Comparison of ENCODE assay signal across 13 cellular contexts in genomic region chr6:31945154-31945506, GRCh38. TPM values are rescaled to one million over a fixed set of nuclear protein-coding genes. Genes with fewer than 3 reads are reported as not detected.
DNase-seq lines count a peak whose midpoint lies in the region; ATAC-seq, FAIRE-seq and TF ChIP-seq lines count a peak whose summit lies in the region.
"Had no signal": no experiment of that assay in that cellular context is flagged by ENCODE, and none has a peak within 500 bp of the region (broad histone marks: within the 10 kb centered on the region; RNA-seq: fewer than 3 reads in every experiment).

No MANE protein-coding gene starts in this region.

- no peak for FAIRE-seq in HepG2 (lab: Jason Lieb, UNC)
- FAIRE-seq in small intestine (lab: Jason Lieb, UNC): no peak
- FAIRE-seq: islet of Langerhans had no signal

- dilution Hi-C loops in mammary epithelial cell (cut with HindIII; ENCODE audit: low sequenced_read_pairs): loop anchor here (5.0 kb wide), 1 partner anchor 38 kb away; no protein-coding TSS in a partner anchor

- H3K4me1 Mint-ChIP-seq in GM23338 (peaks cover 7% of the 10 kb centered on the region), CD14-positive monocyte (peaks cover 17% of the 10 kb centered on the region), natural killer cell (peaks cover 0 to 8% of the 10 kb centered on the region in 2 donors)

- H2AFZ ChIP-seq in GM23338 (no peak overlapping the region), mammary epithelial cell (ENCODE audit: low read depth, low read length) (peak overlapping the region; percentile 87), HepG2 (ENCODE audit: low read length) (no peak overlapping the region)

- CTCF ChIA-PET in mammary epithelial cell (lab: Charles Lee; ENCODE audit: low non-redundant PET): interaction anchor here (0.5 kb wide), 1 partner anchor 115 kb away, joined by 12 read pairs; no protein-coding TSS in a partner anchor
- CTCF ChIA-PET in HepG2 (lab: Yijun Ruan, JAX; ENCODE audit: low intra/inter-chr PET ratio, low total read pairs): no interaction called here

- TF ChIP-seq EP300 in HepG2 (IDR thresholded peaks at IDR 0.05; ENCODE audit: low read depth in 2 of 2, low read length in 2 of 2): no peak
- TF ChIP-seq EP300 in HepG2 (CRISPR knock-in tag; IDR thresholded peaks at IDR 0.05; ENCODE audit: borderline replicate concordance): no peak

- H3K4me3 ChIP-seq in GM23338: no peak overlapping the region
- no peak overlapping the region for H3K4me3 ChIP-seq in mammary epithelial cell (replicated peaks in 1 of 3; ENCODE audit: insufficient read depth in 1 of 3, low read depth in 2 of 3, low read length in 3 of 3)
- H3K4me3 ChIP-seq in HepG2 (replicated peaks in 1 of 3; ENCODE audit: insufficient read depth in 1 of 3, low read depth in 2 of 3, low read length in 3 of 3): peak overlapping the region in 1 of 3 experiments; percentile 27; a peak in 1 of 6 replicates
- no peak overlapping the region for H3K4me3 ChIP-seq in small intestine (ENCODE audit: low read depth in 1 of 2, low read length in 2 of 2)

- intact Hi-C loops in mammary epithelial cell (cut with micrococcal nuclease) (loop anchor here (5.0 kb wide), 2 partner anchors 33 to 108 kb away; no protein-coding TSS in a partner anchor), HepG2 (cut with micrococcal nuclease; ENCODE audit: unreplicated experiment) (loop anchor here (1.0 to 2.0 kb wide), 3 partner anchors 18 to 47 kb away; partner anchors contain the start of genes C2 and ZBTB12), CD14-positive monocyte (cut with micrococcal nuclease) (no loop called here), natural killer cell (cut with micrococcal nuclease) (no loop called here)

- POLR2A ChIA-PET in HepG2 (lab: Yijun Ruan, JAX): interaction anchor here (0.7 to 5.1 kb wide), 53 partner anchors 8 to 1027 kb away, joined by 3 to 151 read pairs (median 5); partner anchors contain the start of genes ABHD16A, APOM, ATF6B and C2

- WGBS in mammary epithelial cell (ENCODE audit: low coverage, missing lambda C conversion rate): 71% methylated on average over 1 of the region's 9 CpGs
- WGBS in HepG2 (ENCODE audit: low lambda C conversion rate): 79% methylated on average over 9 of the region's 9 CpGs
- 23 to 50% (median 36%) methylated on average over 9 of the region's 9 CpGs for WGBS in small intestine, 3 donors

- DNase-seq in GM23338 (ENCODE audit: low spot score): no peak
- no peak for DNase-seq in mammary epithelial cell
- no peak for DNase-seq in HepG2 (ENCODE audit: low spot score)
- DNase-seq in small intestine: no peak
- DNase-seq in NCI-H146 treated with DMSO at 0.1 percent for 48 hours (lab: John Stamatoyannopoulos, UW; ENCODE audit: unreplicated experiment): no peak
- DNase-seq in CD14-positive monocyte (ENCODE audit: low spot score): no peak
- no peak for DNase-seq in GDM1 (lab: John Stamatoyannopoulos, UW)
- no peak for DNase-seq in natural killer cell
- DNase-seq: NCI-H1048, NCI-H524, SIG-M5 had no signal

- H3K4me2 ChIP-seq in GM23338 (no peak overlapping the region), mammary epithelial cell (ENCODE audit: insufficient read depth, low read depth, low read length) (peak overlapping the region; percentile 74), HepG2 (ENCODE audit: low read depth, low read length) (peak overlapping the region; percentile 61)

- H3K4me1 ChIP-seq in GM23338 (ENCODE audit: insufficient read depth): no peaks in the 10 kb centered on the region
- H3K4me1 ChIP-seq in mammary epithelial cell (ENCODE audit: insufficient read depth, low read length): peaks cover 19% of the 10 kb centered on the region
- H3K4me1 ChIP-seq in HepG2 (ENCODE audit: insufficient read depth, low read length): peaks cover 91% of the 10 kb centered on the region
- peaks cover 0 to 4% of the 10 kb centered on the region in 2 donors for H3K4me1 ChIP-seq in small intestine (ENCODE audit: control insufficient read depth in 2 of 2, insufficient read depth in 1 of 2, low read depth in 1 of 2, low read length in 1 of 2)

- BruUV-seq in mammary epithelial cell (replicated peaks; lab: Mats Ljungman, UMichigan): no TSS peak
- no TSS peak for BruUV-seq in HepG2 (replicated peaks; lab: Mats Ljungman, UMichigan)

- H3K9me3 ChIP-seq in mammary epithelial cell (replicated peaks; ENCODE audit: insufficient read depth, low read length): no peaks in the 10 kb centered on the region
- no peaks in the 10 kb centered on the region for H3K9me3 ChIP-seq in HepG2 (ENCODE audit: low read length)
- H3K9me3 ChIP-seq in small intestine (ENCODE audit: control insufficient read depth, low read depth): no peaks in the 10 kb centered on the region

- no peaks in the 10 kb centered on the region; the same call in 2 of the 3 replicates for H3K36me3 Mint-ChIP-seq in GM23338 (ENCODE audit: low read depth)
- no peaks in the 10 kb centered on the region for H3K36me3 Mint-ChIP-seq in CD14-positive monocyte
- H3K36me3 Mint-ChIP-seq in natural killer cell: no peaks in the 10 kb centered on the region

- H3K36me3 ChIP-seq in GM23338 (ENCODE audit: insufficient read depth) (no peaks in the 10 kb centered on the region), mammary epithelial cell (ENCODE audit: insufficient read depth, low read length) (no peaks in the 10 kb centered on the region), HepG2 (replicated peaks in 1 of 2; ENCODE audit: control insufficient read depth in 1 of 2, insufficient read depth in 2 of 2, low read length in 2 of 2) (peaks cover 11 to 61% of the 10 kb centered on the region in 2 experiments), small intestine (ENCODE audit: control insufficient read depth in 2 of 2, insufficient read depth in 2 of 2, low read length in 2 of 2) (no peaks in the 10 kb centered on the region)

- in situ Hi-C loops in mammary epithelial cell (cut with MboI; ENCODE audit: low sequenced_read_pairs in 2 of 2) (loop anchor here in 1 of 2 donors (5.0 kb wide), 1 partner anchor 38 kb away; no protein-coding TSS in a partner anchor), HepG2 (cut with HindIII; ENCODE audit: extremely low pct_ligation_motif_present, low pct_unique_long_range_greater_than_20kb) (loop anchor here (5.0 kb wide), 1 partner anchor 43 kb away; the partner anchor contains the start of gene ZBTB12)

- no peak overlapping the region for H3K27ac ChIP-seq in GM23338 (ENCODE audit: low read depth)
- peak overlapping the region; percentile 65 for H3K27ac ChIP-seq in mammary epithelial cell (ENCODE audit: insufficient read depth, low read depth, low read length)
- H3K27ac ChIP-seq in HepG2 (ENCODE audit: extremely low read length, insufficient read depth, low read length): peak overlapping the region; percentile 88
- H3K27ac ChIP-seq in small intestine (ENCODE audit: low read depth in 1 of 2, low read length in 1 of 2): peak overlapping the region; percentile 86 to 92

- H3K9me3 Mint-ChIP-seq in GM23338 (peaks cover 3% of the 10 kb centered on the region; the same call in 1 of the 3 replicates), CD14-positive monocyte (peaks cover 0 to 2% (median 0%) of the 10 kb centered on the region in 7 donors), natural killer cell (no peaks in the 10 kb centered on the region)

- H3K79me2 ChIP-seq in GM23338 (replicated peaks; ENCODE audit: insufficient read depth) (no peaks in the 10 kb centered on the region), mammary epithelial cell (ENCODE audit: insufficient read depth, low read length) (no peaks in the 10 kb centered on the region), HepG2 (ENCODE audit: insufficient read depth, low read length) (peaks cover 22% of the 10 kb centered on the region)

- no peak for TF ChIP-seq POLR2A in HepG2 (IDR thresholded peaks at IDR 0.05; ENCODE audit: insufficient read depth in 1 of 2, low read depth in 2 of 2, low read length in 2 of 2)

- no peak for TF ChIP-seq RAD21 in HepG2 (CRISPR knock-in tag; IDR thresholded peaks at IDR 0.05)

- H3K27ac Mint-ChIP-seq in GM23338 (no peak overlapping the region), CD14-positive monocyte (peak overlapping the region in 1 of 7 donors; percentile 52), natural killer cell (no peak overlapping the region)

- H3F3A ChIP-seq in GM23338 (replicated peaks; ENCODE audit: low read depth): no peaks in the 10 kb centered on the region

- H3K27me3 Mint-ChIP-seq in GM23338 (ENCODE audit: insufficient read depth, low read depth, poor library complexity): peaks cover 26% of the 10 kb centered on the region
- peaks cover 13 to 34% (median 30%) of the 10 kb centered on the region in 3 donors for H3K27me3 Mint-ChIP-seq in CD14-positive monocyte (ENCODE audit: low read depth in 3 of 3)
- peaks cover 18 to 21% of the 10 kb centered on the region in 2 donors for H3K27me3 Mint-ChIP-seq in natural killer cell (ENCODE audit: low read depth in 2 of 2)

- no peaks in the 10 kb centered on the region for H3K9me2 ChIP-seq in GM23338 (ENCODE audit: insufficient read depth)

- no peak overlapping the region for H3K4me3 Mint-ChIP-seq in GM23338
- no peak overlapping the region for H3K4me3 Mint-ChIP-seq in CD14-positive monocyte
- no peak overlapping the region for H3K4me3 Mint-ChIP-seq in natural killer cell

- H4K20me1 ChIP-seq in GM23338 (replicated peaks; ENCODE audit: insufficient read depth): no peaks in the 10 kb centered on the region
- no peaks in the 10 kb centered on the region for H4K20me1 ChIP-seq in mammary epithelial cell (ENCODE audit: insufficient read depth, low read length)
- H4K20me1 ChIP-seq in HepG2 (ENCODE audit: insufficient read depth, low read length): no peaks in the 10 kb centered on the region

- H3K27me3 ChIP-seq in GM23338 (ENCODE audit: insufficient read depth): no peaks in the 10 kb centered on the region
- no peaks in the 10 kb centered on the region for H3K27me3 ChIP-seq in mammary epithelial cell (ENCODE audit: insufficient read depth, low read length)
- no peaks in the 10 kb centered on the region; a peak in 1 of 5 replicates for H3K27me3 ChIP-seq in HepG2 (ENCODE audit: control insufficient read depth in 1 of 2, insufficient read depth in 2 of 2, low read length in 2 of 2)
- H3K27me3 ChIP-seq in small intestine (ENCODE audit: control insufficient read depth in 2 of 2, insufficient read depth in 2 of 2, low read length in 2 of 2): no peaks in the 10 kb centered on the region

- ATAC-seq in GM23338 (0 out of 3 replicates have a peak, but pooled peaks have one; percentile 16), HepG2 (no peak), natural killer cell (no peak)

- H3K9ac ChIP-seq in mammary epithelial cell (ENCODE audit: insufficient read depth, low read length) (no peak overlapping the region), HepG2 (ENCODE audit: insufficient read depth, low read depth, low read length) (peak overlapping the region; percentile 61)

- TF ChIP-seq CTCF in GM23338 (conservative IDR thresholded peaks at IDR 0.05; ENCODE audit: low read depth in 2 of 2) (no peak), mammary epithelial cell (conservative IDR thresholded peaks at IDR 0.05 in 1 of 2, IDR thresholded peaks at IDR 0.05 in 1 of 2; ENCODE audit: extremely low read depth in 1 of 2, insufficient read depth in 1 of 2, low read depth in 1 of 2, low read length in 2 of 2) (no peak), HepG2 (CRISPR knock-in tag; IDR thresholded peaks at IDR 0.05) (no peak), CD14-positive monocyte (IDR thresholded peaks at IDR 0.05) (no peak), natural killer cell (IDR thresholded peaks at IDR 0.05) (no peak)

RNA-seq across cellular contexts. Expression of gene CFB, which starts 0.8 kb away (rescaled TPM):
- total RNA-seq in GM23338 (2014; rRNA removed; shearing (Covaris generic)): not detected in 2 replicates
- polyA plus RNA-seq in GM23338 (2016; fragmentation: Nextera tagmentation; extraction: Ambion mirVana) (0.86 TPM in 1 of 2 replicates, not detected in the other), mammary epithelial cell (2.0 TPM), HepG2 (2011; rRNA removed) (513 and 772 TPM in 2 replicates), small intestine (100 to 1,000 TPM in 1 of 3 donors, 10 to 100 TPM in 2; 72.1 to 141 (median 89.0) TPM), CD14-positive monocyte (under 1 TPM in 1 of 2 donors, not detected in 1; 0.37 TPM)
- total RNA-seq in mammary epithelial cell (1 to 10 TPM; 1.7 to 7.9 TPM), HepG2 (2016; rRNA removed; fragmentation: Illumina TruSeq; extraction: Trizol) (71.1 and 171 TPM in 2 replicates), natural killer cell (under 1 TPM in 1 of 3 donors, not detected in 2; 0.45 TPM)
- polyA minus RNA-seq in mammary epithelial cell: 36.6 TPM
- total RNA-seq in HepG2 (2016; cell fraction: cytosol; rRNA removed; fragmentation: Illumina TruSeq; extraction: Trizol; ENCODE audit: low read depth): 36.8 and 37.7 TPM in 2 replicates
- 65.1 and 180 TPM in 2 replicates for total RNA-seq in HepG2 (2016; cell fraction: insoluble cytoplasmic fraction; rRNA removed; fragmentation: Illumina TruSeq; extraction: Trizol)
- total RNA-seq in HepG2 (2016; cell fraction: membrane; rRNA removed; fragmentation: Illumina TruSeq; extraction: Trizol): 37.5 and 44.4 TPM in 2 replicates
- total RNA-seq in HepG2 (2016; cell fraction: nucleus; rRNA removed; fragmentation: Illumina TruSeq; extraction: Trizol): 202 and 235 TPM in 2 replicates
- 355 and 506 TPM in 2 replicates for polyA plus RNA-seq in HepG2 (2011; cell fraction: cytosol; rRNA removed)
- polyA plus RNA-seq in HepG2 (2011; cell fraction: nucleus; rRNA removed): 3,065 and 3,175 TPM in 2 replicates
- 460 and 611 TPM in 2 replicates for polyA plus RNA-seq in HepG2 (2012)
- polyA plus RNA-seq in HepG2 (2016; cell fraction: cytosol; fragmentation: Illumina TruSeq; extraction: Trizol; ENCODE audit: low read depth): 25.3 and 27.9 TPM in 2 replicates
- 66.3 and 72.4 TPM in 2 replicates for polyA plus RNA-seq in HepG2 (2016; cell fraction: insoluble cytoplasmic fraction; fragmentation: Illumina TruSeq; extraction: Trizol; ENCODE audit: low read depth)
- polyA plus RNA-seq in HepG2 (2016; cell fraction: membrane; fragmentation: Illumina TruSeq; extraction: Trizol; ENCODE audit: low read depth): 31.9 and 32.4 TPM in 2 replicates
- 450 and 455 TPM in 2 replicates for polyA plus RNA-seq in HepG2 (2016; cell fraction: nucleus; fragmentation: Illumina TruSeq; extraction: Trizol; ENCODE audit: insufficient read depth, low read depth)
- polyA minus RNA-seq in HepG2 (2011; rRNA and poly(A)+ RNA removed; ENCODE audit: low replicate concordance): 88.1 and 583 TPM in 2 replicates
- 179 and 284 TPM in 2 replicates for polyA minus RNA-seq in HepG2 (2011; cell fraction: cytosol; rRNA and poly(A)+ RNA removed)
- 584 and 876 TPM in 2 replicates for polyA minus RNA-seq in HepG2 (2011; cell fraction: nucleus; rRNA and poly(A)+ RNA removed)

RNA-seq across cellular contexts. Expression of gene NELFE, which starts 13.6 kb away (rescaled TPM):
- total RNA-seq in GM23338 (2014; rRNA removed; shearing (Covaris generic)): 64.0 and 69.0 TPM in 2 replicates
- polyA plus RNA-seq in GM23338 (2016; fragmentation: Nextera tagmentation; extraction: Ambion mirVana) (86.0 and 93.4 TPM in 2 replicates), mammary epithelial cell (64.6 TPM), HepG2 (2011; rRNA removed) (51.3 and 57.3 TPM in 2 replicates), small intestine (10 to 100 TPM; 55.6 to 62.6 (median 55.7) TPM), CD14-positive monocyte (10 to 100 TPM; 61.4 to 74.4 TPM)
- total RNA-seq in mammary epithelial cell (10 to 100 TPM; 69.7 to 77.7 TPM), HepG2 (2016; rRNA removed; fragmentation: Illumina TruSeq; extraction: Trizol) (69.8 and 80.4 TPM in 2 replicates), natural killer cell (10 to 100 TPM; 52.6 to 62.3 (median 56.3) TPM)
- 62.5 TPM for polyA minus RNA-seq in mammary epithelial cell
- total RNA-seq in HepG2 (2016; cell fraction: cytosol; rRNA removed; fragmentation: Illumina TruSeq; extraction: Trizol; ENCODE audit: low read depth): 16.4 and 17.3 TPM in 2 replicates
- total RNA-seq in HepG2 (2016; cell fraction: insoluble cytoplasmic fraction; rRNA removed; fragmentation: Illumina TruSeq; extraction: Trizol): 74.0 and 80.6 TPM in 2 replicates
- 26.9 and 28.4 TPM in 2 replicates for total RNA-seq in HepG2 (2016; cell fraction: membrane; rRNA removed; fragmentation: Illumina TruSeq; extraction: Trizol)
- 42.0 and 51.8 TPM in 2 replicates for total RNA-seq in HepG2 (2016; cell fraction: nucleus; rRNA removed; fragmentation: Illumina TruSeq; extraction: Trizol)
- 47.6 and 49.7 TPM in 2 replicates for polyA plus RNA-seq in HepG2 (2011; cell fraction: cytosol; rRNA removed)
- 88.2 and 90.6 TPM in 2 replicates for polyA plus RNA-seq in HepG2 (2011; cell fraction: nucleus; rRNA removed)
- polyA plus RNA-seq in HepG2 (2012): 44.8 and 55.5 TPM in 2 replicates
- polyA plus RNA-seq in HepG2 (2016; cell fraction: cytosol; fragmentation: Illumina TruSeq; extraction: Trizol; ENCODE audit: low read depth): 23.1 and 27.4 TPM in 2 replicates
- 108 and 114 TPM in 2 replicates for polyA plus RNA-seq in HepG2 (2016; cell fraction: insoluble cytoplasmic fraction; fragmentation: Illumina TruSeq; extraction: Trizol; ENCODE audit: low read depth)
- polyA plus RNA-seq in HepG2 (2016; cell fraction: membrane; fragmentation: Illumina TruSeq; extraction: Trizol; ENCODE audit: low read depth): 26.7 and 29.7 TPM in 2 replicates
- polyA plus RNA-seq in HepG2 (2016; cell fraction: nucleus; fragmentation: Illumina TruSeq; extraction: Trizol; ENCODE audit: insufficient read depth, low read depth): 92.2 and 97.8 TPM in 2 replicates
- 21.2 and 60.8 TPM in 2 replicates for polyA minus RNA-seq in HepG2 (2011; rRNA and poly(A)+ RNA removed; ENCODE audit: low replicate concordance)
- 19.5 and 20.9 TPM in 2 replicates for polyA minus RNA-seq in HepG2 (2011; cell fraction: cytosol; rRNA and poly(A)+ RNA removed)
- polyA minus RNA-seq in HepG2 (2011; cell fraction: nucleus; rRNA and poly(A)+ RNA removed): 23.2 and 28.1 TPM in 2 replicates

RNA-seq across cellular contexts. Expression of gene SKIC2, which starts 13.8 kb away (rescaled TPM):
- 47.2 and 50.2 TPM in 2 replicates for total RNA-seq in GM23338 (2014; rRNA removed; shearing (Covaris generic))
- polyA plus RNA-seq in GM23338 (2016; fragmentation: Nextera tagmentation; extraction: Ambion mirVana) (21.6 and 24.5 TPM in 2 replicates), mammary epithelial cell (35.4 TPM), HepG2 (2011; rRNA removed) (68.4 and 76.1 TPM in 2 replicates), small intestine (100 to 1,000 TPM in 2 of 3 donors, 10 to 100 TPM in 1; 59.7 to 171 (median 112) TPM), CD14-positive monocyte (10 to 100 TPM; 13.2 TPM)
- total RNA-seq in mammary epithelial cell (10 to 100 TPM; 46.7 to 51.1 TPM), HepG2 (2016; rRNA removed; fragmentation: Illumina TruSeq; extraction: Trizol) (59.7 and 67.1 TPM in 2 replicates), natural killer cell (100 to 1,000 TPM; 119 to 184 (median 151) TPM)
- 92.8 TPM for polyA minus RNA-seq in mammary epithelial cell
- 7.6 and 9.8 TPM in 2 replicates for total RNA-seq in HepG2 (2016; cell fraction: cytosol; rRNA removed; fragmentation: Illumina TruSeq; extraction: Trizol; ENCODE audit: low read depth)
- total RNA-seq in HepG2 (2016; cell fraction: insoluble cytoplasmic fraction; rRNA removed; fragmentation: Illumina TruSeq; extraction: Trizol): 53.4 and 70.9 TPM in 2 replicates
- 13.4 and 14.4 TPM in 2 replicates for total RNA-seq in HepG2 (2016; cell fraction: membrane; rRNA removed; fragmentation: Illumina TruSeq; extraction: Trizol)
- total RNA-seq in HepG2 (2016; cell fraction: nucleus; rRNA removed; fragmentation: Illumina TruSeq; extraction: Trizol): 77.4 and 85.4 TPM in 2 replicates
- 18.2 and 29.4 TPM in 2 replicates for polyA plus RNA-seq in HepG2 (2011; cell fraction: cytosol; rRNA removed)
- polyA plus RNA-seq in HepG2 (2011; cell fraction: nucleus; rRNA removed): 625 and 693 TPM in 2 replicates
- polyA plus RNA-seq in HepG2 (2012): 56.2 and 67.8 TPM in 2 replicates
- polyA plus RNA-seq in HepG2 (2016; cell fraction: cytosol; fragmentation: Illumina TruSeq; extraction: Trizol; ENCODE audit: low read depth): 4.6 and 5.9 TPM in 2 replicates
- 42.8 and 43.4 TPM in 2 replicates for polyA plus RNA-seq in HepG2 (2016; cell fraction: insoluble cytoplasmic fraction; fragmentation: Illumina TruSeq; extraction: Trizol; ENCODE audit: low read depth)
- 9.6 and 10.0 TPM in 2 replicates for polyA plus RNA-seq in HepG2 (2016; cell fraction: membrane; fragmentation: Illumina TruSeq; extraction: Trizol; ENCODE audit: low read depth)
- 189 and 193 TPM in 2 replicates for polyA plus RNA-seq in HepG2 (2016; cell fraction: nucleus; fragmentation: Illumina TruSeq; extraction: Trizol; ENCODE audit: insufficient read depth, low read depth)
- polyA minus RNA-seq in HepG2 (2011; rRNA and poly(A)+ RNA removed; ENCODE audit: low replicate concordance): 100 and 116 TPM in 2 replicates
- 33.1 and 33.7 TPM in 2 replicates for polyA minus RNA-seq in HepG2 (2011; cell fraction: cytosol; rRNA and poly(A)+ RNA removed)
- polyA minus RNA-seq in HepG2 (2011; cell fraction: nucleus; rRNA and poly(A)+ RNA removed): 135 and 162 TPM in 2 replicates

RNA-seq across cellular contexts. Expression of gene C2, which starts 17.6 kb away (rescaled TPM):
- 1.7 and 2.4 TPM in 2 replicates for total RNA-seq in GM23338 (2014; rRNA removed; shearing (Covaris generic))
- polyA plus RNA-seq in GM23338 (2016; fragmentation: Nextera tagmentation; extraction: Ambion mirVana) (0.16 and 0.23 TPM in 2 replicates), mammary epithelial cell (not detected), HepG2 (2011; rRNA removed) (307 and 450 TPM in 2 replicates), small intestine (10 to 100 TPM in 2 of 3 donors, 1 to 10 TPM in 1; 7.4 to 58.7 (median 13.0) TPM), CD14-positive monocyte (1 to 10 TPM; 5.4 to 6.5 TPM)
- total RNA-seq in mammary epithelial cell (under 1 TPM; 0.45 to 0.50 TPM), HepG2 (2016; rRNA removed; fragmentation: Illumina TruSeq; extraction: Trizol) (70.9 and 165 TPM in 2 replicates), natural killer cell (1 to 10 TPM in 2 of 3 donors, under 1 TPM in 1; 0.55 to 1.3 (median 1.0) TPM)
- polyA minus RNA-seq in mammary epithelial cell: not detected
- total RNA-seq in HepG2 (2016; cell fraction: cytosol; rRNA removed; fragmentation: Illumina TruSeq; extraction: Trizol; ENCODE audit: low read depth): 13.2 and 15.8 TPM in 2 replicates
- total RNA-seq in HepG2 (2016; cell fraction: insoluble cytoplasmic fraction; rRNA removed; fragmentation: Illumina TruSeq; extraction: Trizol): 59.3 and 162 TPM in 2 replicates
- 25.4 and 27.2 TPM in 2 replicates for total RNA-seq in HepG2 (2016; cell fraction: membrane; rRNA removed; fragmentation: Illumina TruSeq; extraction: Trizol)
- total RNA-seq in HepG2 (2016; cell fraction: nucleus; rRNA removed; fragmentation: Illumina TruSeq; extraction: Trizol): 122 and 155 TPM in 2 replicates
- polyA plus RNA-seq in HepG2 (2011; cell fraction: cytosol; rRNA removed): 311 and 377 TPM in 2 replicates
- 302 and 372 TPM in 2 replicates for polyA plus RNA-seq in HepG2 (2011; cell fraction: nucleus; rRNA removed)
- polyA plus RNA-seq in HepG2 (2012): 396 and 449 TPM in 2 replicates
- 15.6 and 16.1 TPM in 2 replicates for polyA plus RNA-seq in HepG2 (2016; cell fraction: cytosol; fragmentation: Illumina TruSeq; extraction: Trizol; ENCODE audit: low read depth)
- polyA plus RNA-seq in HepG2 (2016; cell fraction: insoluble cytoplasmic fraction; fragmentation: Illumina TruSeq; extraction: Trizol; ENCODE audit: low read depth): 54.0 and 67.9 TPM in 2 replicates
- polyA plus RNA-seq in HepG2 (2016; cell fraction: membrane; fragmentation: Illumina TruSeq; extraction: Trizol; ENCODE audit: low read depth): 22.0 and 23.6 TPM in 2 replicates
- polyA plus RNA-seq in HepG2 (2016; cell fraction: nucleus; fragmentation: Illumina TruSeq; extraction: Trizol; ENCODE audit: insufficient read depth, low read depth): 194 and 212 TPM in 2 replicates
- 0.58 and 518 TPM in 2 replicates for polyA minus RNA-seq in HepG2 (2011; rRNA and poly(A)+ RNA removed; ENCODE audit: low replicate concordance)
- 120 and 232 TPM in 2 replicates for polyA minus RNA-seq in HepG2 (2011; cell fraction: cytosol; rRNA and poly(A)+ RNA removed)
- 89.4 and 148 TPM in 2 replicates for polyA minus RNA-seq in HepG2 (2011; cell fraction: nucleus; rRNA and poly(A)+ RNA removed)
- total RNA-seq: pulmonary artery endothelial cell had no signal

RNA-seq across cellular contexts. Expression of gene DXO, which starts 26.8 kb away (rescaled TPM):
- 12.1 and 19.7 TPM in 2 replicates for total RNA-seq in GM23338 (2014; rRNA removed; shearing (Covaris generic))
- 15.6 and 16.2 TPM in 2 replicates for polyA plus RNA-seq in GM23338 (2016; fragmentation: Nextera tagmentation; extraction: Ambion mirVana)
- 10 to 100 TPM; 15.7 to 24.1 TPM for total RNA-seq in mammary epithelial cell
- 13.4 TPM for polyA plus RNA-seq in mammary epithelial cell
- polyA minus RNA-seq in mammary epithelial cell: 14.6 TPM
- total RNA-seq in HepG2 (2016; rRNA removed; fragmentation: Illumina TruSeq; extraction: Trizol): 10.8 and 18.6 TPM in 2 replicates
- total RNA-seq in HepG2 (2016; cell fraction: cytosol; rRNA removed; fragmentation: Illumina TruSeq; extraction: Trizol; ENCODE audit: low read depth): 9.0 and 14.9 TPM in 2 replicates
- 12.3 and 16.4 TPM in 2 replicates for total RNA-seq in HepG2 (2016; cell fraction: insoluble cytoplasmic fraction; rRNA removed; fragmentation: Illumina TruSeq; extraction: Trizol)
- total RNA-seq in HepG2 (2016; cell fraction: membrane; rRNA removed; fragmentation: Illumina TruSeq; extraction: Trizol): 10.9 and 16.6 TPM in 2 replicates
- 17.8 and 22.3 TPM in 2 replicates for total RNA-seq in HepG2 (2016; cell fraction: nucleus; rRNA removed; fragmentation: Illumina TruSeq; extraction: Trizol)
- 26.2 and 28.9 TPM in 2 replicates for polyA plus RNA-seq in HepG2 (2011; rRNA removed)
- polyA plus RNA-seq in HepG2 (2011; cell fraction: cytosol; rRNA removed): 17.8 and 24.8 TPM in 2 replicates
- 145 and 157 TPM in 2 replicates for polyA plus RNA-seq in HepG2 (2011; cell fraction: nucleus; rRNA removed)
- polyA plus RNA-seq in HepG2 (2012): 16.4 and 25.9 TPM in 2 replicates
- 12.5 and 17.3 TPM in 2 replicates for polyA plus RNA-seq in HepG2 (2016; cell fraction: cytosol; fragmentation: Illumina TruSeq; extraction: Trizol; ENCODE audit: low read depth)
- polyA plus RNA-seq in HepG2 (2016; cell fraction: insoluble cytoplasmic fraction; fragmentation: Illumina TruSeq; extraction: Trizol; ENCODE audit: low read depth): 16.7 and 17.2 TPM in 2 replicates
- polyA plus RNA-seq in HepG2 (2016; cell fraction: membrane; fragmentation: Illumina TruSeq; extraction: Trizol; ENCODE audit: low read depth): 14.6 and 18.4 TPM in 2 replicates
- 53.7 and 55.2 TPM in 2 replicates for polyA plus RNA-seq in HepG2 (2016; cell fraction: nucleus; fragmentation: Illumina TruSeq; extraction: Trizol; ENCODE audit: insufficient read depth, low read depth)
- polyA minus RNA-seq in HepG2 (2011; rRNA and poly(A)+ RNA removed; ENCODE audit: low replicate concordance): 43.0 TPM in 2 replicates
- polyA minus RNA-seq in HepG2 (2011; cell fraction: cytosol; rRNA and poly(A)+ RNA removed): 10.4 TPM in 2 replicates
- 34.1 and 38.2 TPM in 2 replicates for polyA minus RNA-seq in HepG2 (2011; cell fraction: nucleus; rRNA and poly(A)+ RNA removed)
- 10 to 100 TPM; 14.1 to 16.1 (median 15.9) TPM for polyA plus RNA-seq in small intestine
- polyA plus RNA-seq in CD14-positive monocyte: 10 to 100 TPM in 1 of 2 donors, 1 to 10 TPM in 1; 5.5 to 10.4 TPM
- total RNA-seq in natural killer cell: 10 to 100 TPM; 37.9 to 54.3 (median 49.0) TPM

Comparison
In these comparisons a context has a peak if more than half of its experiments do, and no peak if none do; other contexts are left out.
1. intact Hi-C loops: an anchor here in mammary epithelial cell (5.0 kb wide) and HepG2 (1.0 to 2.0 kb wide); none called in CD14-positive monocyte and natural killer cell.